In the genomic region with DNA sequence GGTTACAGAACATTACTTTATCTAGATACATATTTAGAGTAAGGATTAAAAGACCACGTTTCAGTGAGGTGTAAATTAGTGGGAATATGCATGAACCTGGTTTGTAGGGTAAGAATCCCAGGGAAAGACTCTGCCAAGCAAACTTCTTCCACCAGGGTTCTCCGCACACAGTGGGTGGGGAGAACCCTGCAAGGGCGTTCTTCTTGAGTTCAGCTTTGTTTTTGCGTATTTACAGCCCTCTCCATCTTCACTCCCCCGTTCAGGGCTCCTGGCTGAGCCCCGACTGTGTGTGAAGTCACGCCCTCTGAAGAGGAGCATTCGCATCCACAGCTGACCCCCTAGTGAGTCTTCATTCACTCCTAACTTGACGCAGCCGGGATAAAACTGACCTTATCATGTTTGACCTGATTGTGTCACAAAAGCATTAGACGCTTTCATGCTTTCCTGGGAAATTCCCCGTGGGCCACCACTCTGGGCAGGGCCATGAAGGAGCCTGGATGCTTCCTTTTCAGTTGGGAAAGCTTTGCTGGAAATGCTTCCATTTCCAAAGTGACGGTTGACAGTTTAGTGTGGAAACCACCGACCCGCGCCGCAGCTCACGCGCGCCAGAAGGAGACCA, we compare ENCODE assay signal across 9 cellular contexts. TPM values are rescaled to one million over a fixed set of nuclear protein-coding genes. Genes with fewer than 3 reads are reported as not detected.
DNase-seq lines count a peak whose midpoint lies in the region; TF ChIP-seq lines count a peak whose summit lies in the region.
"Had no signal": no experiment of that assay in that cellular context is flagged by ENCODE, and none has a peak within 500 bp of the region (broad histone marks: within the 10 kb centered on the region; RNA-seq: fewer than 3 reads in every experiment).

No MANE protein-coding gene starts in this region.

- H4K20me1 ChIP-seq in smooth muscle cell (ENCODE audit: low read depth) (peaks cover 43% of the 10 kb centered on the region), GM23248 (ENCODE audit: insufficient read depth) (no peaks in the 10 kb centered on the region)

- H3K79me2 ChIP-seq in smooth muscle cell (ENCODE audit: low read depth), result no peaks in the 10 kb centered on the region
- H3K79me2 ChIP-seq in GM23248 (ENCODE audit: insufficient read depth), result no peaks in the 10 kb centered on the region

- peaks cover 34% of the 10 kb centered on the region for H3K27me3 Mint-ChIP-seq in T-helper 2 cell treated with Interferon-gamma antibody and Interleukin-4, amounts not matched to agents 5 μg/mL and 100 μg/mL, for 36 hours (ENCODE audit: low read depth)

- H3K4me3 Mint-ChIP-seq in T-helper 2 cell treated with Interferon-gamma antibody and Interleukin-4, amounts not matched to agents 5 μg/mL and 100 μg/mL, for 36 hours, result peak overlapping the region; percentile 28

- H3K27me3 ChIP-seq in smooth muscle cell (ENCODE audit: low read depth) (peaks cover 75% of the 10 kb centered on the region), GM23248 (replicated peaks; ENCODE audit: insufficient read depth) (peaks cover 4% of the 10 kb centered on the region; the same call in 1 of the 2 replicates)

- H3K9me3 Mint-ChIP-seq in T-helper 2 cell treated with Interferon-gamma antibody and Interleukin-4, amounts not matched to agents 5 μg/mL and 100 μg/mL, for 36 hours, result no peaks in the 10 kb centered on the region

- peaks cover 3% of the 10 kb centered on the region for H3K4me1 Mint-ChIP-seq in T-helper 2 cell treated with Interferon-gamma antibody and Interleukin-4, amounts not matched to agents 5 μg/mL and 100 μg/mL, for 36 hours (ENCODE audit: low read depth)

- peaks cover 14% of the 10 kb centered on the region for H3K36me3 Mint-ChIP-seq in T-helper 2 cell treated with Interferon-gamma antibody and Interleukin-4, amounts not matched to agents 5 μg/mL and 100 μg/mL, for 36 hours (ENCODE audit: low read depth)

- peaks cover 22% of the 10 kb centered on the region for H3K4me1 ChIP-seq in smooth muscle cell (ENCODE audit: low read depth)
- peaks cover 24% of the 10 kb centered on the region for H3K4me1 ChIP-seq in GM23248 (ENCODE audit: insufficient read depth)

- H3K9me3 ChIP-seq in smooth muscle cell (replicated peaks; ENCODE audit: low read depth) (no peaks in the 10 kb centered on the region), GM23248 (ENCODE audit: low read depth) (no peaks in the 10 kb centered on the region)

- H3K9me2 ChIP-seq in GM23248 (ENCODE audit: insufficient read depth), result no peaks in the 10 kb centered on the region

- H3F3A ChIP-seq in smooth muscle cell (ENCODE audit: low read depth) (peaks cover 8% of the 10 kb centered on the region), GM23248 (ENCODE audit: insufficient read depth) (peaks cover 37% of the 10 kb centered on the region)

- H3K27ac ChIP-seq in smooth muscle cell (ENCODE audit: low read depth) (no peak overlapping the region), GM23248 (no peak overlapping the region)

- TF ChIP-seq CTCF in astrocyte of the cerebellum (IDR thresholded peaks at IDR 0.05; ENCODE audit: low read depth, low read length, missing control alignments) (no peak), smooth muscle cell (IDR thresholded peaks at IDR 0.05; ENCODE audit: borderline replicate concordance, insufficient read depth, poor library complexity, severe bottlenecking) (no peak)

- in situ Hi-C loops in astrocyte of the cerebellum (cut with HindIII; ENCODE audit: low sequenced_read_pairs) (no loop called here), GM23248 (cut with MboI) (no loop called here)

- WGBS in smooth muscle cell (ENCODE audit: low lambda C conversion rate), result 9% methylated on average over 20 of the region's 20 CpGs
- 67 to 80% methylated on average over 20 of the region's 20 CpGs for WGBS in GM23248 (ENCODE audit: low coverage in 1 of 2, low lambda C conversion rate in 2 of 2, missing lambda C conversion rate in 2 of 2), 2 experiments

- H3K4me3 ChIP-seq in astrocyte of the cerebellum (ENCODE audit: low read depth, low read length), result peak overlapping the region; percentile 17
- H3K4me3 ChIP-seq in smooth muscle cell, result peak overlapping the region; percentile 68
- H3K4me3 ChIP-seq in GM23248, result no peak overlapping the region

- H3K36me3 ChIP-seq in smooth muscle cell (ENCODE audit: low read depth) (no peaks in the 10 kb centered on the region), GM23248 (ENCODE audit: low read depth) (no peaks in the 10 kb centered on the region)

- no peak overlapping the region for H3K27ac Mint-ChIP-seq in T-helper 2 cell treated with Interferon-gamma antibody and Interleukin-4, amounts not matched to agents 5 μg/mL and 100 μg/mL, for 36 hours

- no peak for DNase-seq in T-helper 2 cell treated with Interferon-gamma antibody and Interleukin-4, amounts not matched to agents 5 μg/mL and 100 μg/mL, for 36 hours (ENCODE audit: low spot score)
- DNase-seq in T-helper 2 cell (no peak), astrocyte of the cerebellum (ENCODE audit: low read depth) (no peak), kidney tubule cell (ENCODE audit: low spot score) (peak; percentile 60), smooth muscle cell (lab: John Stamatoyannopoulos, UW; ENCODE audit: unreplicated experiment) (no peak), D341Med (ENCODE audit: low spot score) (no peak), GM23248 (no peak), ureter (ENCODE audit: low spot score) (no peak)
- DNase-seq: NCI-H2029 treated with DMSO at 0.1 percent for 48 hours had no signal

- no peak overlapping the region for H3K9ac ChIP-seq in smooth muscle cell (ENCODE audit: low read depth)
- no peak overlapping the region for H3K9ac ChIP-seq in GM23248

- H3K4me2 ChIP-seq in smooth muscle cell (peak overlapping the region; percentile 98), GM23248 (ENCODE audit: unreplicated experiment) (no peak overlapping the region)

- H2AFZ ChIP-seq in smooth muscle cell (ENCODE audit: low read depth) (no peak overlapping the region), GM23248 (no peak overlapping the region)

RNA-seq across cellular contexts. Expression of a gene that starts 1.0 kb away (rescaled TPM):
- total RNA-seq in smooth muscle cell, result 0.67 TPM in 1 of 2 replicates, not detected in the other
- 0.58 and 1.7 TPM in 2 replicates for polyA plus RNA-seq in smooth muscle cell
- not detected in 2 replicates for total RNA-seq in GM23248 (2014; rRNA removed; shearing (Covaris generic))
- polyA plus RNA-seq in GM23248 (2016; fragmentation: Nextera tagmentation; extraction: Ambion mirVana), result not detected in 2 replicates
- 1.9 TPM for total RNA-seq in ureter

RNA-seq across cellular contexts. Expression of a gene that starts 22.1 kb away (rescaled TPM):
- total RNA-seq in smooth muscle cell, result 168 and 182 TPM in 2 replicates
- polyA plus RNA-seq in smooth muscle cell, result 168 and 191 TPM in 2 replicates
- 116 and 183 TPM in 2 replicates for total RNA-seq in GM23248 (2014; rRNA removed; shearing (Covaris generic))
- polyA plus RNA-seq in GM23248 (2016; fragmentation: Nextera tagmentation; extraction: Ambion mirVana), result 156 TPM in 2 replicates
- total RNA-seq in ureter, result 97.5 TPM

RNA-seq across cellular contexts. Expression of a gene that starts 23.1 kb away (rescaled TPM):
- total RNA-seq in smooth muscle cell, result 30.2 and 42.8 TPM in 2 replicates
- polyA plus RNA-seq in smooth muscle cell, result 12.1 and 17.1 TPM in 2 replicates
- total RNA-seq in GM23248 (2014; rRNA removed; shearing (Covaris generic)), result 24.0 and 34.8 TPM in 2 replicates
- 23.6 and 25.2 TPM in 2 replicates for polyA plus RNA-seq in GM23248 (2016; fragmentation: Nextera tagmentation; extraction: Ambion mirVana)
- 90.3 TPM for total RNA-seq in ureter
